In the genomic region with DNA sequence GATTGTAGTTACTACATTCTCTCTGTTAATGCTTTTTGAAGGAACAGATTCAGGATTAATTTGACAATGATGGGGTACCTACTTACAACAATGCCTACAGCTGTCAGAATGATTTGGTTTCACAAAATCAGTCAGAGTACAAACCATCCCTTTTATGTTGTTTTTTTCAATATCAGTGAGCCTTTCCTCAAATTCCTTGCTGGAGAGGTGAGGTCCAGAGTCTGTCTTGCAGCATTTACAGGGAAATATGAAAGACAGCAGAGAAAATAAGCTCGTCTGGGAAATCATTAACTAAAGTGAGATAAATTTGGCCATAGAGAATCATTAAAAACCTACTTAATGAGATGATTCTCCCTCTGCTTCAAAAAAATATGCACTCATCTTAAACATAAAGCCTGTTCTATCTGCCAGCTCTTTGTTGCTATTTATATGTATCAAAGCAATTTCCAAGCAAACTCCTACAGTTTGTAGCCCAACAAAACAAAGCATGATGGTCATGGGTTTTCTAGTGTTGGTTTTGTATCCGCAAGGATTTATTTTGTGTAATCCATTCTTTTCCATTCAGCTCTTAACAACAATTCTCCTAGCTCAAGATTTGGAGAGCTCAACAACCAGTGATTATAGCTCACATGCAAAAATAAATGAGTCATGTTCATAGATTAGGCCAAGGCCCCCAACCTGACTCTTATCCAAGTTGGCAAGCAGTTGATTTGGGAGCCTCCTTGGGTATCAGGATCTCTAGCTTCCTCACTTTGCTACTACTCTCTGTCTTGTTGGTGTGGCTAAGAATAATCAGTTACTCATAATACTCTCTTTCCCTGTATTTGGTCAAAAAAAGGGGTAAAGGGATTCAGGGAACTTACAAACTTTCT, we compare ENCODE assay signal across 13 cellular contexts.
DNase-seq lines count a peak whose midpoint lies in the region; ATAC-seq and TF ChIP-seq lines count a peak whose summit lies in the region.
"Had no signal": no experiment of that assay in that cellular context is flagged by ENCODE, and none has a peak within 500 bp of the region (broad histone marks: within the 10 kb centered on the region; RNA-seq: fewer than 3 reads in every experiment).

No MANE protein-coding gene starts in this region.

- no peak for TF ChIP-seq CTCF in HFFc6 (IDR thresholded peaks at IDR 0.05)

- peak overlapping the region; percentile 75 for H3K27ac Mint-ChIP-seq in HFFc6
- H3K27ac Mint-ChIP-seq in stimulated activated naive B cell treated with anti-CD40 and anti-IgM and Interleukin-4, amounts not matched to agents 10 μg/mL and 1 μg/mL and 100 μg/mL, for 72 hours: peak overlapping the region; percentile 11
- no peak overlapping the region for H3K27ac Mint-ChIP-seq in activated T-cell treated with anti-CD3 and anti-CD28 coated beads, Interleukin-2, amount 50 U/mL, for 24 hours
- H3K27ac Mint-ChIP-seq: activated CD4-positive, alpha-beta memory T cell treated with anti-CD3 and anti-CD28 coated beads, Interleukin-2, amount 10 ng/mL, durations not matched to agents 7 days and 5 days; activated T-helper 1 cell treated with anti-CD3 and anti-CD28 coated beads, Interleukin-12 subunit alpha, Interleukin-12 subunit beta, Interleukin-2, Interleukin-4 antibody, amounts not matched to agents 30 ng/mL and 10 ng/mL and 1 ng/mL, durations not matched to agents 14 hours and 24 hours and 36 hours; naive thymus-derived CD8-positive, alpha-beta T cell had no signal

- 0 out of 2 replicates have a peak, but pooled peaks cover 5% of the 10 kb centered on the region for H3K36me3 Mint-ChIP-seq in HFFc6 (ENCODE audit: low read depth)
- H3K36me3 Mint-ChIP-seq in stimulated activated naive B cell treated with anti-CD40 and anti-IgM and Interleukin-4, amounts not matched to agents 10 μg/mL and 1 μg/mL and 100 μg/mL, for 72 hours: peaks cover 21 to 25% of the 10 kb centered on the region in 2 donors
- peaks cover 36% of the 10 kb centered on the region for H3K36me3 Mint-ChIP-seq in activated T-cell treated with anti-CD3 and anti-CD28 coated beads, Interleukin-2, amount 50 U/mL, for 24 hours (ENCODE audit: low read depth)

- ATAC-seq in stimulated activated naive B cell treated with anti-CD40 and anti-IgM and Interleukin-4, amounts not matched to agents 10 μg/mL and 1 μg/mL and 100 μg/mL, for 72 hours (replicated peaks): no peak
- ATAC-seq in HG03520 (IDR thresholded peaks at IDR 0.05; ENCODE audit: unreplicated experiment): no peak
- ATAC-seq: naive thymus-derived CD8-positive, alpha-beta T cell; psoas muscle had no signal

- peak overlapping the region; percentile 19 for H3K4me3 Mint-ChIP-seq in HFFc6
- H3K4me3 Mint-ChIP-seq in stimulated activated naive B cell treated with anti-CD40 and anti-IgM and Interleukin-4, amounts not matched to agents 10 μg/mL and 1 μg/mL and 100 μg/mL, for 72 hours: no peak overlapping the region
- no peak overlapping the region for H3K4me3 Mint-ChIP-seq in activated T-cell treated with anti-CD3 and anti-CD28 coated beads, Interleukin-2, amount 50 U/mL, for 24 hours
- H3K4me3 Mint-ChIP-seq: activated CD4-positive, alpha-beta memory T cell treated with anti-CD3 and anti-CD28 coated beads, Interleukin-2, amount 10 ng/mL, durations not matched to agents 7 days and 5 days; activated T-helper 1 cell treated with anti-CD3 and anti-CD28 coated beads, Interleukin-12 subunit alpha, Interleukin-12 subunit beta, Interleukin-2, Interleukin-4 antibody, amounts not matched to agents 30 ng/mL and 10 ng/mL and 1 ng/mL, durations not matched to agents 14 hours and 24 hours and 36 hours; naive thymus-derived CD8-positive, alpha-beta T cell had no signal

- DNase-seq in HFFc6: no peak
- peak; percentile 34 for DNase-seq in astrocyte of the hippocampus (ENCODE audit: low read depth, low spot score)
- DNase-seq in foreskin melanocyte: peak; percentile 71
- DNase-seq in stimulated activated naive B cell treated with anti-CD40 and anti-IgM and Interleukin-4, amounts not matched to agents 10 μg/mL and 1 μg/mL and 100 μg/mL, for 72 hours: no peak
- no peak for DNase-seq in activated T-cell treated with anti-CD3 and anti-CD28 coated beads, Interleukin-2, amount 50 U/mL, for 24 hours
- DNase-seq in H4 (ENCODE audit: low spot score): no peak
- DNase-seq in activated CD4-positive, alpha-beta T cell treated with anti-CD3 and anti-CD28 coated beads, Interleukin-2, amount 50 U/mL, for 48 hours: no peak
- DNase-seq: activated CD4-positive, alpha-beta memory T cell treated with anti-CD3 and anti-CD28 coated beads, Interleukin-2, amount 10 ng/mL, durations not matched to agents 7 days and 5 days; DND-41; naive thymus-derived CD8-positive, alpha-beta T cell; psoas muscle had no signal

- no peaks in the 10 kb centered on the region; the same call in 1 of the 2 replicates for H3K27me3 Mint-ChIP-seq in HFFc6 (ENCODE audit: insufficient read depth)
- H3K27me3 Mint-ChIP-seq in stimulated activated naive B cell treated with anti-CD40 and anti-IgM and Interleukin-4, amounts not matched to agents 10 μg/mL and 1 μg/mL and 100 μg/mL, for 72 hours: no peaks in the 10 kb centered on the region
- H3K27me3 Mint-ChIP-seq in activated T-cell treated with anti-CD3 and anti-CD28 coated beads, Interleukin-2, amount 50 U/mL, for 24 hours: peaks cover 4% of the 10 kb centered on the region
- H3K27me3 Mint-ChIP-seq: activated CD4-positive, alpha-beta memory T cell treated with anti-CD3 and anti-CD28 coated beads, Interleukin-2, amount 10 ng/mL, durations not matched to agents 7 days and 5 days; naive thymus-derived CD8-positive, alpha-beta T cell had no signal

- peaks cover 26% of the 10 kb centered on the region for H3K4me1 Mint-ChIP-seq in HFFc6 (ENCODE audit: low read depth)
- peaks cover 5 to 8% of the 10 kb centered on the region in 2 donors for H3K4me1 Mint-ChIP-seq in stimulated activated naive B cell treated with anti-CD40 and anti-IgM and Interleukin-4, amounts not matched to agents 10 μg/mL and 1 μg/mL and 100 μg/mL, for 72 hours
- H3K4me1 Mint-ChIP-seq in activated T-cell treated with anti-CD3 and anti-CD28 coated beads, Interleukin-2, amount 50 U/mL, for 24 hours (ENCODE audit: low read depth): no peaks in the 10 kb centered on the region
- H3K4me1 Mint-ChIP-seq: activated CD4-positive, alpha-beta memory T cell treated with anti-CD3 and anti-CD28 coated beads, Interleukin-2, amount 10 ng/mL, durations not matched to agents 7 days and 5 days; naive thymus-derived CD8-positive, alpha-beta T cell had no signal

- H3K9me3 Mint-ChIP-seq in HFFc6: 0 out of 2 replicates have a peak, but pooled peaks cover 3% of the 10 kb centered on the region
- peaks cover 0 to 2% of the 10 kb centered on the region in 2 donors for H3K9me3 Mint-ChIP-seq in stimulated activated naive B cell treated with anti-CD40 and anti-IgM and Interleukin-4, amounts not matched to agents 10 μg/mL and 1 μg/mL and 100 μg/mL, for 72 hours
- no peaks in the 10 kb centered on the region for H3K9me3 Mint-ChIP-seq in activated T-cell treated with anti-CD3 and anti-CD28 coated beads, Interleukin-2, amount 50 U/mL, for 24 hours
- H3K9me3 Mint-ChIP-seq: activated CD4-positive, alpha-beta memory T cell treated with anti-CD3 and anti-CD28 coated beads, Interleukin-2, amount 10 ng/mL, durations not matched to agents 7 days and 5 days; activated T-helper 1 cell treated with anti-CD3 and anti-CD28 coated beads, Interleukin-12 subunit alpha, Interleukin-12 subunit beta, Interleukin-2, Interleukin-4 antibody, amounts not matched to agents 30 ng/mL and 10 ng/mL and 1 ng/mL, durations not matched to agents 14 hours and 24 hours and 36 hours had no signal

Comparison
In these comparisons a context has a peak if more than half of its experiments do, and no peak if none do; other contexts are left out.
1. DNase-seq: peak in astrocyte of the hippocampus (single experiment) and foreskin melanocyte (single experiment); none in HFFc6 (single experiment), stimulated activated naive B cell treated with anti-CD40 and anti-IgM and Interleukin-4, amounts not matched to agents 10 μg/mL and 1 μg/mL and 100 μg/mL, for 72 hours (single experiment), activated T-cell treated with anti-CD3 and anti-CD28 coated beads, Interleukin-2, amount 50 U/mL, for 24 hours (single experiment), H4 (single experiment) and activated CD4-positive, alpha-beta T cell treated with anti-CD3 and anti-CD28 coated beads, Interleukin-2, amount 50 U/mL, for 48 hours (0 of 2).